In the genomic region with DNA sequence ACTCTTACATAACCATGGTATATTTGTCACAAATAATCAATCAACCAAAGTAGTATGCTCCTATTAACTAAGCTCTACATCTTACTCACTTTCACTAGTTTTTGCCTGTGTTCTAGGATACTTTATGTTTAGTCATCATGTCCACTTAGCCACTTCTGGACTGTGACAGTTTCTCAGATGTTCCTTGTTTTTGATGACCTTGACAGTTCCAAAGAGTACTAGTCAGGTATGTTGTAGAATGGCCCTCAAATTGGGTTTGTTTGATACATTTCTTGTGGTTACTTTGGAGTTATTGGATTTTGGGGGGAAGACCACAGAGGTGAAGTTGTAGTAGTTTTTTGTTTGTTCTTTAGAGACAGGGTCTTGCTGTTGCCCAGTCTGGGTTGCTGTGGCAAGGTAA, we compare ENCODE assay signal across 28 cellular contexts.
"Had no signal": no experiment of that assay in that cellular context is flagged by ENCODE, and none has a peak within 500 bp of the region (broad histone marks: within the 10 kb centered on the region; RNA-seq: fewer than 3 reads in every experiment).

No MANE protein-coding gene starts in this region.

- H3K4me1 ChIP-seq: colonic mucosa, esophagus muscularis mucosa, esophagus squamous epithelium, foreskin keratinocyte, gastrocnemius medialis, gastroesophageal sphincter, heart left ventricle, heart right ventricle had no signal

- H3K36me3 ChIP-seq: colonic mucosa, esophagus muscularis mucosa, gastrocnemius medialis, gastroesophageal sphincter had no signal

- H3K27me3 ChIP-seq: colonic mucosa, dorsolateral prefrontal cortex, esophagus muscularis mucosa, esophagus squamous epithelium, foreskin keratinocyte, gastrocnemius medialis, gastroesophageal sphincter, heart left ventricle, heart right ventricle had no signal

- FAIRE-seq: colon, endometrium, endothelial cell of umbilical vein, frontal cortex had no signal

- H3K27ac ChIP-seq: colonic mucosa, coronary artery, dorsolateral prefrontal cortex, epithelial cell of prostate, esophagus muscularis mucosa, esophagus squamous epithelium, foreskin keratinocyte, gastrocnemius medialis, gastroesophageal sphincter, heart left ventricle, heart right ventricle had no signal

- DNase-seq: colonic mucosa; cortex of kidney; dermis blood vessel endothelial cell; dorsolateral prefrontal cortex; effector CD4-positive, alpha-beta T cell; effector CD8-positive, alpha-beta T cell; effector memory CD4-positive, alpha-beta T cell; effector memory CD8-positive, alpha-beta T cell; endodermal cell; erythroblast; esophagus squamous epithelium; foreskin fibroblast; foreskin keratinocyte; foreskin melanocyte; gastrocnemius medialis; glutamatergic neuron; head of caudate nucleus; heart left ventricle; heart right ventricle had no signal

- H3K9me3 ChIP-seq: colonic mucosa, esophagus muscularis mucosa, esophagus squamous epithelium, gastrocnemius medialis, gastroesophageal sphincter, heart left ventricle, heart right ventricle had no signal

- ATAC-seq: effector memory CD8-positive, alpha-beta T cell; esophagus mucosa; foreskin keratinocyte; gastrocnemius medialis; gastroesophageal sphincter; heart left ventricle; heart right ventricle had no signal

- H3K4me3 ChIP-seq: colonic mucosa, coronary artery, dorsolateral prefrontal cortex, esophagus muscularis mucosa, esophagus squamous epithelium, gastrocnemius medialis, gastroesophageal sphincter, heart left ventricle, heart right ventricle had no signal
